In genomic region chr11:61972112-61972795, GRCh38 we compare ENCODE assay signal across 8 cellular contexts. TPM values are rescaled to one million over a fixed set of nuclear protein-coding genes. Genes with fewer than 3 reads are reported as not detected.
DNase-seq lines count a peak whose midpoint lies in the region; ATAC-seq and TF ChIP-seq lines count a peak whose summit lies in the region.

No MANE protein-coding gene starts in this region.

- H3K4me3 ChIP-seq in body of pancreas (no peak overlapping the region), mesodermal cell (ENCODE audit: extremely low read depth, insufficient read depth, low read length, poor library complexity, severe bottlenecking) (no peak overlapping the region), transverse colon (peak overlapping the region in 1 of 4 donors; percentile 19)

- ATAC-seq in activated T-cell treated with anti-CD3 and anti-CD28 coated beads, Interleukin-2, amount 50 U/mL, for 4 hours: no peak
- ATAC-seq in body of pancreas (no peak), GM18502 (IDR thresholded peaks at IDR 0.05; ENCODE audit: poor library complexity, unreplicated experiment) (no peak), GM21717 (IDR thresholded peaks at IDR 0.05; ENCODE audit: unreplicated experiment) (no peak)

- no peaks in the 10 kb centered on the region for H3K36me3 Mint-ChIP-seq in activated T-cell treated with anti-CD3 and anti-CD28 coated beads, Interleukin-2, amount 50 U/mL, for 4 hours (ENCODE audit: insufficient read depth)

- peak overlapping the region; percentile 63 for H3K4me3 Mint-ChIP-seq in activated T-cell treated with anti-CD3 and anti-CD28 coated beads, Interleukin-2, amount 50 U/mL, for 4 hours

- WGBS in body of pancreas, 2 donors: 27 to 34% methylated on average over 9 of the region's 9 CpGs
- 65 to 90% methylated on average over 5 to 7 of the region's 9 CpGs for WGBS in mesodermal cell (ENCODE audit: insufficient coverage in 2 of 2), 2 experiments
- 40 to 55% methylated on average over 6 to 9 of the region's 9 CpGs for WGBS in transverse colon (ENCODE audit: low coverage in 1 of 2), 2 donors

- H3K27ac ChIP-seq in body of pancreas (peak overlapping the region; percentile 96 to 99 (median 98)), mesodermal cell (ENCODE audit: low read depth, low read length, severe bottlenecking) (peak overlapping the region; percentile 90), transverse colon (peak overlapping the region; percentile 99 to 100 (median 100))

- no peaks in the 10 kb centered on the region for H3K36me3 ChIP-seq in body of pancreas (replicated peaks in 1 of 2; ENCODE audit: insufficient read depth in 1 of 2, low read depth in 2 of 2)
- no peaks in the 10 kb centered on the region for H3K36me3 ChIP-seq in mesodermal cell (ENCODE audit: control insufficient read depth, insufficient read depth, low read length)
- no peaks in the 10 kb centered on the region for H3K36me3 ChIP-seq in transverse colon

- intact Hi-C loops in body of pancreas (cut with DNase I) (no loop called here), transverse colon (cut with DNase I; ENCODE audit: low total_unique reads) (no loop called here)

- no peak for DNase-seq in activated T-cell treated with anti-CD3 and anti-CD28 coated beads, Interleukin-2, amount 50 U/mL, for 4 hours
- DNase-seq in activated T-cell treated with anti-CD3 and anti-CD28 coated beads for 4 hours (no peak), body of pancreas (no peak), transverse colon (no peak), kidney tubule cell (ENCODE audit: low spot score) (no peak)

- peaks cover 51% of the 10 kb centered on the region for H3K4me1 Mint-ChIP-seq in activated T-cell treated with anti-CD3 and anti-CD28 coated beads, Interleukin-2, amount 50 U/mL, for 4 hours (ENCODE audit: low read depth)

- TF ChIP-seq POLR2A in body of pancreas (IDR thresholded peaks at IDR 0.05) (no peak), transverse colon (IDR thresholded peaks at IDR 0.05) (no peak)

- H3K27me3 Mint-ChIP-seq in activated T-cell treated with anti-CD3 and anti-CD28 coated beads, Interleukin-2, amount 50 U/mL, for 4 hours (ENCODE audit: low read depth): no peaks in the 10 kb centered on the region

- no peaks in the 10 kb centered on the region for H3K9me3 Mint-ChIP-seq in activated T-cell treated with anti-CD3 and anti-CD28 coated beads, Interleukin-2, amount 50 U/mL, for 4 hours

- TF ChIP-seq CTCF in body of pancreas (IDR thresholded peaks at IDR 0.05) (no peak), transverse colon (IDR thresholded peaks at IDR 0.05) (no peak)

- no peak for TF ChIP-seq EP300 in transverse colon (IDR thresholded peaks at IDR 0.05; ENCODE audit: low read depth)

- H3K27me3 ChIP-seq in body of pancreas: no peaks in the 10 kb centered on the region
- H3K27me3 ChIP-seq in transverse colon: no peaks in the 10 kb centered on the region

- H3K9me3 ChIP-seq in body of pancreas (no peaks in the 10 kb centered on the region), mesodermal cell (ENCODE audit: control insufficient read depth, low read length) (no peaks in the 10 kb centered on the region), transverse colon (no peaks in the 10 kb centered on the region)

- in situ Hi-C loops in transverse colon (cut with MboI; ENCODE audit: low pct_ligation_motif_present in 1 of 4, low pct_unique_long_range_greater_than_20kb in 1 of 4, low sequenced_read_pairs in 3 of 4): no loop called here

- H3K4me1 ChIP-seq in body of pancreas: peaks cover 84% of the 10 kb centered on the region
- peaks cover 20% of the 10 kb centered on the region for H3K4me1 ChIP-seq in mesodermal cell (ENCODE audit: control insufficient read depth, insufficient read depth, low read length, poor library complexity, severe bottlenecking)
- H3K4me1 ChIP-seq in transverse colon: peaks cover 55 to 89% (median 82%) of the 10 kb centered on the region in 4 donors

RNA-seq across cellular contexts. Expression of gene FTH1, which starts 4.8 kb away (rescaled TPM):
- total RNA-seq in activated T-cell treated with anti-CD3 and anti-CD28 coated beads, Interleukin-2, amount 50 U/mL, for 4 hours: 100 to 1,000 TPM; 351 to 505 (median 363) TPM
- total RNA-seq in body of pancreas (1,000 to 10,000 TPM; 1,333 to 1,363 TPM), transverse colon (1,000 to 10,000 TPM; 2,288 to 6,007 (median 4,694) TPM)
- 1,624 TPM for polyA plus RNA-seq in mesodermal cell (2013, experiment 1 of 2)
- 1,415 TPM for polyA plus RNA-seq in mesodermal cell (2013, experiment 2 of 2)

RNA-seq across cellular contexts. Expression of gene BEST1, which starts 22.1 kb away (rescaled TPM):
- not detected for total RNA-seq in activated T-cell treated with anti-CD3 and anti-CD28 coated beads, Interleukin-2, amount 50 U/mL, for 4 hours
- total RNA-seq in body of pancreas: 1 to 10 TPM; 1.6 to 2.6 TPM
- 0.55 TPM for polyA plus RNA-seq in mesodermal cell (2013, experiment 1 of 2)
- polyA plus RNA-seq in mesodermal cell (2013, experiment 2 of 2): 0.35 TPM
- total RNA-seq in transverse colon: 1 to 10 TPM in 3 of 4 donors, under 1 TPM in 1; 0.40 to 3.7 (median 2.6) TPM

RNA-seq across cellular contexts. Expression of gene RAB3IL1, which starts 54.9 kb away (rescaled TPM):
- 1 to 10 TPM in 1 of 3 donors, under 1 TPM in 1, not detected in 1; 0.15 to 1.4 TPM for total RNA-seq in activated T-cell treated with anti-CD3 and anti-CD28 coated beads, Interleukin-2, amount 50 U/mL, for 4 hours
- total RNA-seq in body of pancreas (10 to 100 TPM in 1 of 2 donors, 1 to 10 TPM in 1; 5.4 to 11.5 TPM), transverse colon (1 to 10 TPM; 1.2 to 7.6 (median 5.9) TPM)
- polyA plus RNA-seq in mesodermal cell (2013, experiment 1 of 2): 6.9 TPM
- polyA plus RNA-seq in mesodermal cell (2013, experiment 2 of 2): 5.0 TPM
